In the genomic region with DNA sequence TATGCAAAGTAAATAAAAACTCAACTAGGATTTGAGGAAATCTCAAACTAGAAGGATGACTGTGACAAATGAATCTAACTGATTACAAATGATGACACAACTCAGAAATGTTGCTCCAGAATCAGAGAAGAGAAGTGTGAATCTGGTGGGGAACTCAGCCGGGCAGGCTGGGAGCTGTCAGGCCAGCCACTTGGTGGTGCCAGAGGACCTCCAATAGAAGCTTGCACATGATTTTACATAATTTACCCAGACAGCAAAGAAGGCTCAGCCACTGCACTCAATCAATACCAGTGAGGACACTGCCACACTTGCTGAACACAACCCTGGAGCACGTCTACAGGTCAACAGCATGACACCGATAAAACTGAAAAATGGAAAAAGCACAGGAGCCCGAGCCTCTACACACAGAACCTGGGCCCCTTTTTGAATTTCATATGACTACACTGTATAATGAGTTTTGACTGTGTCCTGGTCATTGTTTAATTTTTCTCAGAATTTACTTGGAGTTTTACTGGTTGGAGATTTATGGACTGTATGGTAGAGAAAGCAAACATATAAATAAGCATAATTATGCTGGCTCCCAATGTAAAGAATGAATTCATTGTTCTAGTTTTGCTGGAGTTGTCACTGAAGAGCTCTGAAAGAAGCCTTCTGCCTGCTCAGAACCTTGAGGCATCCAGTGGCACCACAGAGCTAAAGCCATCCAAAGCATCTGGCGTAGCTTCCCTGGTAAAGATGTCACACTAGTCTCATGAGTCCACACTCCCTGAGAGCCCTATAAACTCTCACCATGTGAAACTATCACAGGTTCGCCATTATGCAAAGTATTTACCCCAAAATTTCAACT, we compare ENCODE assay signal across 9 cellular contexts.
DNase-seq lines count a peak whose midpoint lies in the region; ATAC-seq and TF ChIP-seq lines count a peak whose summit lies in the region.
"Had no signal": no experiment of that assay in that cellular context is flagged by ENCODE, and none has a peak within 500 bp of the region (broad histone marks: within the 10 kb centered on the region; RNA-seq: fewer than 3 reads in every experiment).

No MANE protein-coding gene starts in this region.

- H3K79me2 ChIP-seq in OCI-LY3 (ENCODE audit: low read length) (no peaks in the 10 kb centered on the region), parathyroid adenoma (no peaks in the 10 kb centered on the region)

- DNase-seq in CD8-positive, alpha-beta memory T cell: peak in 4 of 5 donors; percentile 14 to 58 (median 30)
- DNase-seq in HT-29 (ENCODE audit: low spot score) (peak; percentile 66), glutamatergic neuron (peak; percentile 82)
- peak; percentile 62 for DNase-seq in activated naive CD4-positive, alpha-beta T cell treated with anti-CD3 and anti-CD28 coated beads, Interleukin-2, amount 10 ng/mL, durations not matched to agents 7 days and 5 days
- DNase-seq: activated B cell treated with CpG ODN at 0.5 μM for 24 hours had no signal

- peak; percentile 78 for ATAC-seq in GM19395 (IDR thresholded peaks at IDR 0.05; ENCODE audit: unreplicated experiment)
- no peak for ATAC-seq in GM21737 (IDR thresholded peaks at IDR 0.05; ENCODE audit: unreplicated experiment)

- H3K9me3 Mint-ChIP-seq in CD8-positive, alpha-beta memory T cell: no peaks in the 10 kb centered on the region
- no peaks in the 10 kb centered on the region for H3K9me3 Mint-ChIP-seq in activated naive CD4-positive, alpha-beta T cell treated with anti-CD3 and anti-CD28 coated beads, Interleukin-2, amount 10 ng/mL, durations not matched to agents 7 days and 5 days
- no peaks in the 10 kb centered on the region for H3K9me3 Mint-ChIP-seq in glutamatergic neuron (ENCODE audit: unreplicated experiment)
- H3K9me3 Mint-ChIP-seq: activated B cell treated with CpG ODN at 0.5 μM for 24 hours had no signal

- H3K27ac Mint-ChIP-seq in CD8-positive, alpha-beta memory T cell: peak overlapping the region in 1 of 8 donors; percentile 2
- H3K27ac Mint-ChIP-seq in activated naive CD4-positive, alpha-beta T cell treated with anti-CD3 and anti-CD28 coated beads, Interleukin-2, amount 10 ng/mL, durations not matched to agents 7 days and 5 days: no peak overlapping the region
- H3K27ac Mint-ChIP-seq in glutamatergic neuron (ENCODE audit: unreplicated experiment): no peak overlapping the region
- H3K27ac Mint-ChIP-seq: activated B cell treated with CpG ODN at 0.5 μM for 24 hours had no signal

- H3K27me3 Mint-ChIP-seq in CD8-positive, alpha-beta memory T cell: peaks cover 20 to 35% of the 10 kb centered on the region in 2 donors
- peaks cover 4% of the 10 kb centered on the region for H3K27me3 Mint-ChIP-seq in activated naive CD4-positive, alpha-beta T cell treated with anti-CD3 and anti-CD28 coated beads, Interleukin-2, amount 10 ng/mL, durations not matched to agents 7 days and 5 days
- H3K27me3 Mint-ChIP-seq in glutamatergic neuron (ENCODE audit: unreplicated experiment): no peaks in the 10 kb centered on the region

- H3K9me3 ChIP-seq in CD8-positive, alpha-beta memory T cell (ENCODE audit: low read length): no peaks in the 10 kb centered on the region
- H3K9me3 ChIP-seq in OCI-LY3 (ENCODE audit: insufficient read depth, low read length) (no peaks in the 10 kb centered on the region), parathyroid adenoma (ENCODE audit: control insufficient read depth, low read length) (no peaks in the 10 kb centered on the region)

- H3K4me1 ChIP-seq in CD8-positive, alpha-beta memory T cell (ENCODE audit: insufficient read depth, low read length): no peaks in the 10 kb centered on the region
- H3K4me1 ChIP-seq in OCI-LY3 (ENCODE audit: low read length) (peaks cover 3% of the 10 kb centered on the region; the same call in 1 of the 2 replicates), parathyroid adenoma (no peaks in the 10 kb centered on the region)

- CTCF ChIA-PET in CD8-positive, alpha-beta memory T cell (lab: Charles Lee): interaction anchor here (0.9 kb wide), 1 partner anchor 53 kb away, joined by 3 read pairs; no protein-coding TSS in a partner anchor
- CTCF ChIA-PET in activated naive CD4-positive, alpha-beta T cell treated with anti-CD3 and anti-CD28 coated beads, Interleukin-2, amount 10 ng/mL, durations not matched to agents 7 days and 5 days (lab: Charles Lee): interaction anchor here (1.3 kb wide), 1 partner anchor 874 kb away, joined by 4 read pairs; no protein-coding TSS in a partner anchor

- H3K4me2 ChIP-seq in OCI-LY3 (ENCODE audit: low read length) (no peak overlapping the region), parathyroid adenoma (ENCODE audit: low read length) (no peak overlapping the region)

- H3K27me3 ChIP-seq in CD8-positive, alpha-beta memory T cell (ENCODE audit: insufficient read depth, low read length, poor library complexity, severe bottlenecking): no peaks in the 10 kb centered on the region
- H3K27me3 ChIP-seq in OCI-LY3 (ENCODE audit: low read depth, low read length) (no peaks in the 10 kb centered on the region), parathyroid adenoma (ENCODE audit: control insufficient read depth, insufficient read depth, low read length) (no peaks in the 10 kb centered on the region)

- H2AFZ ChIP-seq in OCI-LY3 (ENCODE audit: low read depth, low read length) (peak overlapping the region; percentile 72; the same call in 1 of the 2 replicates), parathyroid adenoma (peak overlapping the region; percentile 1)

- peak; percentile 71 for TF ChIP-seq CTCF in OCI-LY3 (IDR thresholded peaks at IDR 0.05; ENCODE audit: low read depth, low read length)
- TF ChIP-seq CTCF in glutamatergic neuron (IDR thresholded peaks at IDR 0.05; ENCODE audit: partially characterized antibody, unreplicated experiment): peak; percentile 61
- TF ChIP-seq CTCF in parathyroid adenoma (IDR thresholded peaks at IDR 0.05): peak; percentile 77

- H3K9ac ChIP-seq in OCI-LY3 (ENCODE audit: low read length) (no peak overlapping the region), parathyroid adenoma (no peak overlapping the region)

- no peaks in the 10 kb centered on the region for H3K36me3 Mint-ChIP-seq in CD8-positive, alpha-beta memory T cell
- H3K36me3 Mint-ChIP-seq in activated naive CD4-positive, alpha-beta T cell treated with anti-CD3 and anti-CD28 coated beads, Interleukin-2, amount 10 ng/mL, durations not matched to agents 7 days and 5 days: no peaks in the 10 kb centered on the region
- H3K36me3 Mint-ChIP-seq in glutamatergic neuron (ENCODE audit: unreplicated experiment): no peaks in the 10 kb centered on the region

- H3K4me3 Mint-ChIP-seq in CD8-positive, alpha-beta memory T cell: no peak overlapping the region
- no peak overlapping the region for H3K4me3 Mint-ChIP-seq in activated naive CD4-positive, alpha-beta T cell treated with anti-CD3 and anti-CD28 coated beads, Interleukin-2, amount 10 ng/mL, durations not matched to agents 7 days and 5 days
- H3K4me3 Mint-ChIP-seq in glutamatergic neuron (ENCODE audit: unreplicated experiment): no peak overlapping the region
- H3K4me3 Mint-ChIP-seq: activated B cell treated with CpG ODN at 0.5 μM for 24 hours had no signal

- no peak overlapping the region for H3K4me3 ChIP-seq in CD8-positive, alpha-beta memory T cell (ENCODE audit: low read length)
- no peak overlapping the region for H3K4me3 ChIP-seq in OCI-LY3 (ENCODE audit: low read length)
- H3K4me3 ChIP-seq in parathyroid adenoma (ENCODE audit: low read depth, low read length): no peak overlapping the region

- POLR2A ChIA-PET in CD8-positive, alpha-beta memory T cell (lab: Charles Lee): no interaction called here

- no peaks in the 10 kb centered on the region for H4K20me1 ChIP-seq in OCI-LY3 (ENCODE audit: insufficient read depth, low read length)

- H3K4me1 Mint-ChIP-seq in CD8-positive, alpha-beta memory T cell: no peaks in the 10 kb centered on the region
- no peaks in the 10 kb centered on the region for H3K4me1 Mint-ChIP-seq in activated naive CD4-positive, alpha-beta T cell treated with anti-CD3 and anti-CD28 coated beads, Interleukin-2, amount 10 ng/mL, durations not matched to agents 7 days and 5 days
- H3K4me1 Mint-ChIP-seq in glutamatergic neuron (ENCODE audit: low read depth, unreplicated experiment): peaks cover 7% of the 10 kb centered on the region
- H3K4me1 Mint-ChIP-seq: activated B cell treated with CpG ODN at 0.5 μM for 24 hours had no signal

- no peak overlapping the region for H3K27ac ChIP-seq in CD8-positive, alpha-beta memory T cell (ENCODE audit: low read depth, low read length)
- no peak overlapping the region for H3K27ac ChIP-seq in OCI-LY3 (ENCODE audit: low read length)
- no peak overlapping the region for H3K27ac ChIP-seq in parathyroid adenoma

- H3K36me3 ChIP-seq in CD8-positive, alpha-beta memory T cell (ENCODE audit: insufficient read depth, low read length): no peaks in the 10 kb centered on the region
- H3K36me3 ChIP-seq in OCI-LY3 (replicated peaks; ENCODE audit: low read depth, low read length): no peaks in the 10 kb centered on the region
- no peaks in the 10 kb centered on the region for H3K36me3 ChIP-seq in parathyroid adenoma (ENCODE audit: control insufficient read depth, insufficient read depth, low read length)

Comparison
In these comparisons a context has a peak if more than half of its experiments do, and no peak if none do; other contexts are left out.
1. DNase-seq: peak in every context shown above with its lines; median percentile 82 in glutamatergic neuron; 66 in HT-29; 62 in activated naive CD4-positive, alpha-beta T cell treated with anti-CD3 and anti-CD28 coated beads, Interleukin-2, amount 10 ng/mL, durations not matched to agents 7 days and 5 days; 30 in CD8-positive, alpha-beta memory T cell.